ENCODE assay signal across 1 cellular context in the genomic region with DNA sequence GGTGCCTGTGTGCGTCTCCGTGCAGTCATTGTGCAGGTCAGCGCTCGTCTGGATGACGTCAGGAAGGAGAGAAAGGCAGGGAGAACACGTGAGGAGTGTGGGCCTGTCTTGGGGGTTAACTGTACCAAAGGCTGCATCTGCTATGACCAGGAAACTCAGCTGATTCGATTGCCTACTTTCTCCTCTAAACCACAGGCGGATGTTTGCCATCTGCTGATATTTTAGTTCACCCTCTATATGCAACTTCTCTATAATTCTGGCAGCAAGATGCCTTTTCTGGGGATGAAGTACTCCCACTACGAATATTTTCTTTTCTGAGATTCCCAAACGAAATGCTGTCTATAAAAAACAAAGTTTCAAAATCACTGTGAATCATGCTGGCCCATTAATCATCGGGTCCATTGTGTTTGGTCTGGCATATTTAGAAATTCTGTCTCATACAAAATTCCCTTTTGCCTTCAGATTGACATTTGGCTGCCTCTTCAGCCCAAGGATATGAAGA.
TF ChIP-seq lines count a peak whose summit lies in the region.

No MANE protein-coding gene starts in this region.

TF ChIP-seq in GM12878, 131 proteins besides CTCF, POLR2A, EP300 and RAD21 (continued from another document):
- TF ChIP-seq POLR2AphosphoS5 (IDR thresholded peaks at IDR 0.05; ENCODE audit: low read length) (no peak), ZNF622 (IDR thresholded peaks at IDR 0.05) (no peak), EED (IDR thresholded peaks at IDR 0.05; ENCODE audit: low read depth) (no peak), YY1 (IDR thresholded peaks at IDR 0.05; ENCODE audit: low read depth, low read length) (no peak), ETV6 (conservative IDR thresholded peaks at IDR 0.05 in 1 of 2, IDR thresholded peaks at IDR 0.05 in 1 of 2; ENCODE audit: borderline replicate concordance in 1 of 2, low read depth in 1 of 2) (no peak), MTA2 (IDR thresholded peaks at IDR 0.05; ENCODE audit: low read depth) (no peak), WRNIP1 (IDR thresholded peaks at IDR 0.05; ENCODE audit: borderline replicate concordance, low read depth, low read length) (no peak), RAD51 (IDR thresholded peaks at IDR 0.05) (no peak), ZNF207 (IDR thresholded peaks at IDR 0.05; ENCODE audit: borderline replicate concordance) (no peak)
- TF ChIP-seq, protein P1, sequence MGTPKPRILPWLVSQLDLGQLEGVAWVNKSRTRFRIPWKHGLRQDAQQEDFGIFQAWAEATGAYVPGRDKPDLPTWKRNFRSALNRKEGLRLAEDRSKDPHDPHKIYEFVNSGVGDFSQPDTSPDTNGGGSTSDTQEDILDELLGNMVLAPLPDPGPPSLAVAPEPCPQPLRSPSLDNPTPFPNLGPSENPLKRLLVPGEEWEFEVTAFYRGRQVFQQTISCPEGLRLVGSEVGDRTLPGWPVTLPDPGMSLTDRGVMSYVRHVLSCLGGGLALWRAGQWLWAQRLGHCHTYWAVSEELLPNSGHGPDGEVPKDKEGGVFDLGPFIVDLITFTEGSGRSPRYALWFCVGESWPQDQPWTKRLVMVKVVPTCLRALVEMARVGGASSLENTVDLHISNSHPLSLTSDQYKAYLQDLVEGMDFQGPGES (IDR thresholded peaks at IDR 0.05): no peak
- TF ChIP-seq, protein P2, sequence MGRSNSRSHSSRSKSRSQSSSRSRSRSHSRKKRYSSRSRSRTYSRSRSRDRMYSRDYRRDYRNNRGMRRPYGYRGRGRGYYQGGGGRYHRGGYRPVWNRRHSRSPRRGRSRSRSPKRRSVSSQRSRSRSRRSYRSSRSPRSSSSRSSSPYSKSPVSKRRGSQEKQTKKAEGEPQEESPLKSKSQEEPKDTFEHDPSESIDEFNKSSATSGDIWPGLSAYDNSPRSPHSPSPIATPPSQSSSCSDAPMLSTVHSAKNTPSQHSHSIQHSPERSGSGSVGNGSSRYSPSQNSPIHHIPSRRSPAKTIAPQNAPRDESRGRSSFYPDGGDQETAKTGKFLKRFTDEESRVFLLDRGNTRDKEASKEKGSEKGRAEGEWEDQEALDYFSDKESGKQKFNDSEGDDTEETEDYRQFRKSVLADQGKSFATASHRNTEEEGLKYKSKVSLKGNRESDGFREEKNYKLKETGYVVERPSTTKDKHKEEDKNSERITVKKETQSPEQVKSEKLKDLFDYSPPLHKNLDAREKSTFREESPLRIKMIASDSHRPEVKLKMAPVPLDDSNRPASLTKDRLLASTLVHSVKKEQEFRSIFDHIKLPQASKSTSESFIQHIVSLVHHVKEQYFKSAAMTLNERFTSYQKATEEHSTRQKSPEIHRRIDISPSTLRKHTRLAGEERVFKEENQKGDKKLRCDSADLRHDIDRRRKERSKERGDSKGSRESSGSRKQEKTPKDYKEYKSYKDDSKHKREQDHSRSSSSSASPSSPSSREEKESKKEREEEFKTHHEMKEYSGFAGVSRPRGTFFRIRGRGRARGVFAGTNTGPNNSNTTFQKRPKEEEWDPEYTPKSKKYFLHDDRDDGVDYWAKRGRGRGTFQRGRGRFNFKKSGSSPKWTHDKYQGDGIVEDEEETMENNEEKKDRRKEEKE (IDR thresholded peaks at IDR 0.05): no peak
